Comparison of ENCODE assay signal across 13 cellular contexts in genomic region chr18:12121175-12122095, GRCh38. TPM values are rescaled to one million over a fixed set of nuclear protein-coding genes. Genes with fewer than 3 reads are reported as not detected.
DNase-seq lines count a peak whose midpoint lies in the region; ATAC-seq, FAIRE-seq and TF ChIP-seq lines count a peak whose summit lies in the region.
"Had no signal": no experiment of that assay in that cellular context is flagged by ENCODE, and none has a peak within 500 bp of the region (broad histone marks: within the 10 kb centered on the region; RNA-seq: fewer than 3 reads in every experiment).

No MANE protein-coding gene starts in this region.

- peak; percentile 12 for FAIRE-seq in endometrium (lab: Jason Lieb, UNC)

- peak; percentile 37 for TF ChIP-seq CTCF in osteocyte (IDR thresholded peaks at IDR 0.05)

- ATAC-seq in HG03280 (IDR thresholded peaks at IDR 0.05; ENCODE audit: unreplicated experiment): no peak

- H3K9ac ChIP-seq in NT2/D1 (ENCODE audit: insufficient read length, low read depth): no peak overlapping the region

- no peaks in the 10 kb centered on the region for H3K4me1 Mint-ChIP-seq in osteocyte (ENCODE audit: unreplicated experiment)
- H3K4me1 Mint-ChIP-seq: activated CD4-positive, alpha-beta memory T cell treated with anti-CD3 and anti-CD28 coated beads, Interleukin-2, amount 10 ng/mL, durations not matched to agents 7 days and 5 days; central memory CD8-positive, alpha-beta T cell had no signal

- H3K27me3 Mint-ChIP-seq in osteocyte (ENCODE audit: unreplicated experiment): peaks cover 81% of the 10 kb centered on the region

- peaks cover 5% of the 10 kb centered on the region for H3K9me3 Mint-ChIP-seq in osteocyte (ENCODE audit: unreplicated experiment)
- H3K9me3 Mint-ChIP-seq: activated CD4-positive, alpha-beta memory T cell treated with anti-CD3 and anti-CD28 coated beads, Interleukin-2, amount 10 ng/mL, durations not matched to agents 7 days and 5 days; central memory CD8-positive, alpha-beta T cell had no signal

- no peak overlapping the region for H3K4me3 Mint-ChIP-seq in osteocyte (ENCODE audit: unreplicated experiment)
- H3K4me3 Mint-ChIP-seq: activated CD4-positive, alpha-beta memory T cell treated with anti-CD3 and anti-CD28 coated beads, Interleukin-2, amount 10 ng/mL, durations not matched to agents 7 days and 5 days; central memory CD8-positive, alpha-beta T cell had no signal

- H3K36me3 ChIP-seq in NT2/D1 (ENCODE audit: insufficient read depth, insufficient read length, low read length): no peaks in the 10 kb centered on the region

- H3K4me1 ChIP-seq in NT2/D1 (ENCODE audit: insufficient read depth, insufficient read length): no peaks in the 10 kb centered on the region

- H3K27me3 ChIP-seq in NT2/D1 (ENCODE audit: insufficient read depth, insufficient read length): no peaks in the 10 kb centered on the region

- no peak overlapping the region for H3K4me3 ChIP-seq in NT2/D1 (ENCODE audit: insufficient read length, low read depth)

- no peak overlapping the region for H3K27ac Mint-ChIP-seq in osteocyte (ENCODE audit: unreplicated experiment)
- H3K27ac Mint-ChIP-seq: activated CD4-positive, alpha-beta memory T cell treated with anti-CD3 and anti-CD28 coated beads, Interleukin-2, amount 10 ng/mL, durations not matched to agents 7 days and 5 days had no signal

- DNase-seq in DMS 273 (lab: John Stamatoyannopoulos, UW; ENCODE audit: unreplicated experiment): peak; percentile 40
- DNase-seq in DMS 273 treated with DMSO at 0.1 percent for 48 hours (lab: John Stamatoyannopoulos, UW): no peak
- peak; percentile 11 for DNase-seq in NT2/D1 (ENCODE audit: low read depth, low spot score)
- DNase-seq in osteocyte (ENCODE audit: extremely low spot score, unreplicated experiment): no peak
- DNase-seq in HuH-7.5 (ENCODE audit: low spot score): no peak
- no peak for DNase-seq in GF-D8 (lab: John Stamatoyannopoulos, UW)
- DNase-seq: 8988T; activated CD4-positive, alpha-beta memory T cell treated with anti-CD3 and anti-CD28 coated beads, Interleukin-2, amount 10 ng/mL, durations not matched to agents 7 days and 5 days; NCI-H2227 treated with DMSO at 0.1 percent for 48 hours had no signal

- no peaks in the 10 kb centered on the region for H3K9me3 ChIP-seq in NT2/D1 (ENCODE audit: insufficient read depth, low read length)

- H3K36me3 Mint-ChIP-seq in osteocyte (ENCODE audit: unreplicated experiment): no peaks in the 10 kb centered on the region

RNA-seq across cellular contexts. Expression of gene ANKRD62, which starts 27.8 kb away (rescaled TPM):
- not detected in 2 replicates for total RNA-seq in osteocyte
- total RNA-seq: activated CD4-positive, alpha-beta memory T cell treated with anti-CD3 and anti-CD28 coated beads, Interleukin-2, amount 10 ng/mL, durations not matched to agents 7 days and 5 days; lung microvascular endothelial cell had no signal

Comparison
In these comparisons a context has a peak if more than half of its experiments do, and no peak if none do; other contexts are left out.
1. DNase-seq: peak in DMS 273 (single experiment) and NT2/D1 (single experiment); none in DMS 273 treated with DMSO at 0.1 percent for 48 hours (single experiment), osteocyte (single experiment), HuH-7.5 (single experiment) and GF-D8 (single experiment).